Comparison of ENCODE assay signal across 24 cellular contexts in genomic region chr1:90502696-90503095, GRCh38.
"Had no signal": no experiment of that assay in that cellular context is flagged by ENCODE, and none has a peak within 500 bp of the region (broad histone marks: within the 10 kb centered on the region; RNA-seq: fewer than 3 reads in every experiment).

No MANE protein-coding gene starts in this region.

- ATAC-seq: activated naive CD8-positive, alpha-beta T cell treated with anti-CD3 and anti-CD28 coated beads, Interleukin-2, amount 50 U/mL, for 24 hours; left cardiac atrium; lower lobe of right lung had no signal

- H3K27ac ChIP-seq: dorsolateral prefrontal cortex, lower lobe of right lung, right atrium auricular region, thyroid gland had no signal

- H3K27ac Mint-ChIP-seq: activated CD4-positive, alpha-beta memory T cell treated with anti-CD3 and anti-CD28 coated beads, Interleukin-2, amount 10 ng/mL, durations not matched to agents 7 days and 5 days; activated naive CD4-positive, alpha-beta T cell treated with anti-CD3 and anti-CD28 coated beads for 36 hours; activated naive CD8-positive, alpha-beta T cell treated with anti-CD3 and anti-CD28 coated beads, Interleukin-2, amount 50 U/mL, for 24 hours; activated T-cell treated with anti-CD3 and anti-CD28 coated beads, Interleukin-2, amount 50 U/mL, for 24 hours; brain; nephron progenitor cell had no signal

- H3K9me3 Mint-ChIP-seq: activated CD4-positive, alpha-beta memory T cell treated with anti-CD3 and anti-CD28 coated beads, Interleukin-2, amount 10 ng/mL, durations not matched to agents 7 days and 5 days; activated naive CD4-positive, alpha-beta T cell treated with anti-CD3 and anti-CD28 coated beads for 36 hours; activated naive CD8-positive, alpha-beta T cell treated with anti-CD3 and anti-CD28 coated beads, Interleukin-2, amount 50 U/mL, for 24 hours; activated T-cell treated with anti-CD3 and anti-CD28 coated beads, Interleukin-2, amount 50 U/mL, for 24 hours; nephron progenitor cell had no signal

- H3K27me3 Mint-ChIP-seq: activated CD4-positive, alpha-beta memory T cell treated with anti-CD3 and anti-CD28 coated beads, Interleukin-2, amount 10 ng/mL, durations not matched to agents 7 days and 5 days had no signal

- H3K36me3 ChIP-seq: lower lobe of right lung, right atrium auricular region, thyroid gland had no signal

- H3K4me3 Mint-ChIP-seq: activated CD4-positive, alpha-beta memory T cell treated with anti-CD3 and anti-CD28 coated beads, Interleukin-2, amount 10 ng/mL, durations not matched to agents 7 days and 5 days; activated naive CD4-positive, alpha-beta T cell treated with anti-CD3 and anti-CD28 coated beads for 36 hours; activated naive CD8-positive, alpha-beta T cell treated with anti-CD3 and anti-CD28 coated beads, Interleukin-2, amount 50 U/mL, for 24 hours; activated T-cell treated with anti-CD3 and anti-CD28 coated beads, Interleukin-2, amount 50 U/mL, for 24 hours; brain; nephron progenitor cell had no signal

- H3K4me1 ChIP-seq: lower lobe of right lung, right atrium auricular region, thyroid gland had no signal

- H3K27me3 ChIP-seq: right atrium auricular region, thyroid gland had no signal

- H3K36me3 Mint-ChIP-seq: brain had no signal

- DNase-seq: activated CD4-positive, alpha-beta memory T cell treated with anti-CD3 and anti-CD28 coated beads, Interleukin-2, amount 10 ng/mL, durations not matched to agents 7 days and 5 days; activated CD4-positive, alpha-beta T cell treated with anti-CD3 and anti-CD28 coated beads for 48 hours; activated CD4-positive, CD25-positive, alpha-beta regulatory T cell; activated naive CD4-positive, alpha-beta T cell treated with anti-CD3 and anti-CD28 coated beads for 36 hours; activated naive CD8-positive, alpha-beta T cell treated with anti-CD3 and anti-CD28 coated beads, Interleukin-2, amount 50 U/mL, for 24 hours; activated T-cell treated with anti-CD3 and anti-CD28 coated beads, Interleukin-2, amount 50 U/mL, for 24 hours; anterior cingulate cortex; central memory CD4-positive, alpha-beta T cell; dorsolateral prefrontal cortex; foreskin melanocyte; glutamatergic neuron; hypothalamus; left cardiac atrium; lower lobe of right lung; nephron progenitor cell; stimulated activated CD4-positive, alpha-beta T cell treated with anti-CD3 and anti-CD28 coated beads, Interleukin-12 subunit alpha, Interleukin-12 subunit beta, amount 100 ng/mL, for 4 hours; stimulated activated CD4-positive, alpha-beta T cell treated with anti-CD3 and anti-CD28 coated beads, Interleukin-1b, Interleukin-23, amount 100 ng/mL, for 48 hours; stimulated activated CD8-positive, alpha-beta memory T cell treated with anti-CD3 and anti-CD28 coated beads, Interleukin-4, amount 100 ng/mL, for 48 hours; stimulated activated naive CD4-positive, alpha-beta T cell; T-helper 1 cell; T-helper 9 cell; thyroid gland had no signal

- H3K4me1 Mint-ChIP-seq: activated CD4-positive, alpha-beta memory T cell treated with anti-CD3 and anti-CD28 coated beads, Interleukin-2, amount 10 ng/mL, durations not matched to agents 7 days and 5 days; activated naive CD8-positive, alpha-beta T cell treated with anti-CD3 and anti-CD28 coated beads, Interleukin-2, amount 50 U/mL, for 24 hours had no signal

- H3K9me3 ChIP-seq: lower lobe of right lung, right atrium auricular region, thyroid gland had no signal

- H3K4me3 ChIP-seq: dorsolateral prefrontal cortex, lower lobe of right lung, right atrium auricular region, thyroid gland had no signal
